8 cellular contexts compared by ENCODE assay signal in the genomic region with DNA sequence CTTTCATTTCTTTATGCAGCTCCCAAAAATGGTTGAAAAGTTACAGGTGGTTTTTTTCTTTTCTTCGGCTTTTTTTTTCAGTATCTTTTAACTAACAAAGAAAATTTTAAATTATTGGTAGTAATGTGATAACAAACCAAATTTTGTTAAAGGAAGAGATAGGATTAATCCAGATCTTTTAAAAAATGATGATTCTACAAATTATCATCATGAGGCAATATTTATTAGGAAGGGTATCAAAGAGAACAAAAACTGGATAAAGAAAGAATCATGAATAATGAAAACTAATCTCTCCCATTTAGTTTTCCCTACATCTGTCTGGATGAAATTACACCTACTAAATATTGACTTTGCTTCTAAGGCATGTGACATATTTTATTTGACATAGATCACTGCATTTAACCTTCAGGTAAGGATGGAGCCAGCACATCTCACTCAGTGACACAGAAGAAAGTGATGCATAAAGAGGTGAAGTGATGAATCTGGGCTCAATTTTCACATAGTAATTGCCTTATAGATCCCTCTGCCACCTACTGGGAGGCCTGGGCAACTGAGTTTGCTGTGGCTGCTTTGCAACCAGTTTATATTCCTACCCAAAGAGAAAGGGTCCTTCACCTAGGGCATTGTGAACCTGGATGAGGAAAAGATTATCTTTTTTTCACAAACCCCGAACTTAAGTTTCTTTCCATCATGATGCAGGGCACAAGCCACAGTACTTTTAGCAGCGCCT.
DNase-seq lines count a peak whose midpoint lies in the region; ATAC-seq and TF ChIP-seq lines count a peak whose summit lies in the region.
"Had no signal": no experiment of that assay in that cellular context is flagged by ENCODE, and none has a peak within 500 bp of the region (broad histone marks: within the 10 kb centered on the region; RNA-seq: fewer than 3 reads in every experiment).

No MANE protein-coding gene starts in this region.

- no peak overlapping the region for H3K27ac ChIP-seq in CD4-positive, alpha-beta memory T cell (ENCODE audit: low read depth, low read length)
- H3K27ac ChIP-seq in VCaP = no peak overlapping the region

- peaks cover 0 to 4% (median 0%) of the 10 kb centered on the region in 8 donors for H3K9me3 Mint-ChIP-seq in CD4-positive, alpha-beta memory T cell
- no peaks in the 10 kb centered on the region for H3K9me3 Mint-ChIP-seq in natural killer cell treated with Interleukin-12 subunit alpha and Interleukin-12 subunit beta and Interleukin-15 and Interleukin-18, amount 100 ng/mL, for 72 hours

- H3K4me1 Mint-ChIP-seq in CD4-positive, alpha-beta memory T cell = peaks cover 13 to 24% (median 15%) of the 10 kb centered on the region in 4 donors
- H3K4me1 Mint-ChIP-seq in natural killer cell treated with Interleukin-12 subunit alpha and Interleukin-12 subunit beta and Interleukin-15 and Interleukin-18, amount 100 ng/mL, for 72 hours (ENCODE audit: low read depth in 2 of 2) = no peaks in the 10 kb centered on the region

- ATAC-seq in GM19468 (IDR thresholded peaks at IDR 0.05; ENCODE audit: extremely low read depth, unreplicated experiment) (peak; percentile 32), HG02571 (IDR thresholded peaks at IDR 0.05; ENCODE audit: unreplicated experiment) (no peak)
- ATAC-seq in natural killer cell treated with Interleukin-12 subunit alpha and Interleukin-12 subunit beta and Interleukin-15 and Interleukin-18, amount 100 ng/mL, for 72 hours = no peak

- H3K27me3 Mint-ChIP-seq in CD4-positive, alpha-beta memory T cell = no peaks in the 10 kb centered on the region
- H3K27me3 Mint-ChIP-seq in natural killer cell treated with Interleukin-12 subunit alpha and Interleukin-12 subunit beta and Interleukin-15 and Interleukin-18, amount 100 ng/mL, for 72 hours = peaks cover 0 to 14% of the 10 kb centered on the region in 2 donors
- H3K27me3 Mint-ChIP-seq: activated T-cell treated with anti-CD3 and anti-CD28 coated beads, Interleukin-2, amount 50 U/mL, for 24 hours had no signal

- intact Hi-C loops in CD4-positive, alpha-beta memory T cell (cut with micrococcal nuclease) = loop anchor here (1.0 to 5.0 kb wide), 2 partner anchors 94 to 811 kb away; no protein-coding TSS in a partner anchor

- H3K4me3 ChIP-seq in CD4-positive, alpha-beta memory T cell (ENCODE audit: low read length in 2 of 2) = no peak overlapping the region
- H3K4me3 ChIP-seq in kidney epithelial cell (ENCODE audit: low read depth, low read length) = no peak overlapping the region

- no peaks in the 10 kb centered on the region for H3K27me3 ChIP-seq in CD4-positive, alpha-beta memory T cell (ENCODE audit: insufficient read depth, low read length)
- no peaks in the 10 kb centered on the region for H3K27me3 ChIP-seq in kidney epithelial cell (ENCODE audit: control insufficient read depth, insufficient read depth, low read length)

- CTCF ChIA-PET in CD4-positive, alpha-beta memory T cell (lab: Charles Lee; ENCODE audit: partially characterized antibody) = interaction anchor here (0.9 to 2.3 kb wide), 4 partner anchors 9 to 305 kb away, joined by 3 to 10 read pairs (median 4); no protein-coding TSS in a partner anchor

- H3K36me3 Mint-ChIP-seq in CD4-positive, alpha-beta memory T cell = no peaks in the 10 kb centered on the region
- no peaks in the 10 kb centered on the region for H3K36me3 Mint-ChIP-seq in natural killer cell treated with Interleukin-12 subunit alpha and Interleukin-12 subunit beta and Interleukin-15 and Interleukin-18, amount 100 ng/mL, for 72 hours

- peak; percentile 84 for TF ChIP-seq CTCF in VCaP (conservative IDR thresholded peaks at IDR 0.05)
- peak; percentile 54 for TF ChIP-seq CTCF in kidney epithelial cell (IDR thresholded peaks at IDR 0.05; ENCODE audit: insufficient read depth, low read length, poor library complexity, severe bottlenecking)

- no peaks in the 10 kb centered on the region for H3K36me3 ChIP-seq in CD4-positive, alpha-beta memory T cell (ENCODE audit: insufficient read depth, low read length)
- no peaks in the 10 kb centered on the region for H3K36me3 ChIP-seq in kidney epithelial cell (ENCODE audit: control insufficient read depth, insufficient read depth, low read length)

- peak in 4 of 5 donors; percentile 10 to 22 (median 17) for DNase-seq in CD4-positive, alpha-beta memory T cell
- DNase-seq in kidney epithelial cell (ENCODE audit: low read depth) (no peak), SK-N-DZ (ENCODE audit: low spot score) (no peak)
- no peak for DNase-seq in natural killer cell treated with Interleukin-12 subunit alpha and Interleukin-12 subunit beta and Interleukin-15 and Interleukin-18, amount 100 ng/mL, for 72 hours (ENCODE audit: low spot score)
- DNase-seq: activated T-cell treated with anti-CD3 and anti-CD28 coated beads, Interleukin-2, amount 50 U/mL, for 24 hours had no signal

- POLR2A ChIA-PET in CD4-positive, alpha-beta memory T cell (lab: Charles Lee; ENCODE audit: partially characterized antibody) = no interaction called here

- H3K4me3 Mint-ChIP-seq in CD4-positive, alpha-beta memory T cell = no peak overlapping the region
- no peak overlapping the region for H3K4me3 Mint-ChIP-seq in natural killer cell treated with Interleukin-12 subunit alpha and Interleukin-12 subunit beta and Interleukin-15 and Interleukin-18, amount 100 ng/mL, for 72 hours
- H3K4me3 Mint-ChIP-seq: activated T-cell treated with anti-CD3 and anti-CD28 coated beads, Interleukin-2, amount 50 U/mL, for 24 hours had no signal

- peak overlapping the region in 1 of 7 donors; percentile 32 for H3K27ac Mint-ChIP-seq in CD4-positive, alpha-beta memory T cell
- H3K27ac Mint-ChIP-seq in natural killer cell treated with Interleukin-12 subunit alpha and Interleukin-12 subunit beta and Interleukin-15 and Interleukin-18, amount 100 ng/mL, for 72 hours = no peak overlapping the region
- H3K27ac Mint-ChIP-seq: activated T-cell treated with anti-CD3 and anti-CD28 coated beads, Interleukin-2, amount 50 U/mL, for 24 hours had no signal

- peaks cover 15% of the 10 kb centered on the region for H3K4me1 ChIP-seq in CD4-positive, alpha-beta memory T cell (ENCODE audit: insufficient read depth, low read length)

- no peaks in the 10 kb centered on the region for H3K9me3 ChIP-seq in CD4-positive, alpha-beta memory T cell (ENCODE audit: control insufficient read depth in 1 of 2, low read length in 2 of 2)

Comparison
In these comparisons a context has a peak if more than half of its experiments do, and no peak if none do; other contexts are left out.
1. DNase-seq: peak in CD4-positive, alpha-beta memory T cell (4 of 5); none in kidney epithelial cell (single experiment), natural killer cell treated with Interleukin-12 subunit alpha and Interleukin-12 subunit beta and Interleukin-15 and Interleukin-18, amount 100 ng/mL, for 72 hours (single experiment) and SK-N-DZ (single experiment).